1 cellular context compared by ENCODE assay signal in genomic region chr6:154327313-154327712, GRCh38. TPM values are rescaled to one million over a fixed set of nuclear protein-coding genes. Genes with fewer than 3 reads are reported as not detected.
"Had no signal": no experiment of that assay in that cellular context is flagged by ENCODE, and none has a peak within 500 bp of the region (broad histone marks: within the 10 kb centered on the region; RNA-seq: fewer than 3 reads in every experiment).

No MANE protein-coding gene starts in this region.

RNA-seq across cellular contexts. Expression of gene IPCEF1, which starts 29.3 kb away (rescaled TPM):
- total RNA-seq: GM23248 had no signal
